Comparison of ENCODE assay signal across 23 cellular contexts in genomic region chr12:70165450-70165849, GRCh38.
"Had no signal": no experiment of that assay in that cellular context is flagged by ENCODE, and none has a peak within 500 bp of the region (broad histone marks: within the 10 kb centered on the region; RNA-seq: fewer than 3 reads in every experiment).

No MANE protein-coding gene starts in this region.

- DNase-seq: activated B cell treated with CpG ODN at 0.5 μM for 24 hours; activated CD4-positive, alpha-beta memory T cell treated with anti-CD3 and anti-CD28 coated beads for 36 hours; activated CD4-positive, alpha-beta T cell treated with anti-CD3 and anti-CD28 coated beads for 1 hour; activated CD4-positive, alpha-beta T cell treated with anti-CD3 and anti-CD28 coated beads, Interleukin-2, amount 10 ng/mL, durations not matched to agents 24 days and 14 days; activated CD8-positive, alpha-beta memory T cell treated with anti-CD3 and anti-CD28 coated beads for 24 hours; activated effector memory CD4-positive, alpha-beta T cell treated with anti-CD3 and anti-CD28 coated beads, Interleukin-2, amount 50 U/mL, for 16 hours; activated naive CD4-positive, alpha-beta T cell treated with Interleukin-2 at 50 U/mL for 16 hours; activated naive CD8-positive, alpha-beta T cell treated with anti-CD3 and anti-CD28 coated beads, Interleukin-2, amount 50 U/mL, for 24 hours; activated T-cell treated with anti-CD3 and anti-CD28 coated beads, Interleukin-2, amount 50 U/mL, for 4 hours; amniotic stem cell; Kasumi-1; NCI-H1105; NCI-H1436; NCI-H1694 treated with DMSO at 0.1 percent for 48 hours; NCI-H2029 treated with DMSO at 0.1 percent for 48 hours; NCI-H510A treated with DMSO at 0.1 percent for 48 hours; NCI-H69; NK-92 treated with Interleukin-12 subunit alpha and Interleukin-12 subunit beta, amount 100 ng/mL, for 24 hours; SIG-M5; T-cell; T-helper 2 cell; T1000 had no signal

- ATAC-seq: activated naive CD4-positive, alpha-beta T cell treated with anti-CD3 and anti-CD28 coated beads, Interleukin-2, amount 50 U/mL, for 72 hours; activated naive CD8-positive, alpha-beta T cell treated with anti-CD3 and anti-CD28 coated beads, Interleukin-2, amount 50 U/mL, for 24 hours; activated T-cell treated with anti-CD3 and anti-CD28 coated beads, Interleukin-2, amount 50 U/mL, for 4 hours; T-cell had no signal
